In the genomic region with DNA sequence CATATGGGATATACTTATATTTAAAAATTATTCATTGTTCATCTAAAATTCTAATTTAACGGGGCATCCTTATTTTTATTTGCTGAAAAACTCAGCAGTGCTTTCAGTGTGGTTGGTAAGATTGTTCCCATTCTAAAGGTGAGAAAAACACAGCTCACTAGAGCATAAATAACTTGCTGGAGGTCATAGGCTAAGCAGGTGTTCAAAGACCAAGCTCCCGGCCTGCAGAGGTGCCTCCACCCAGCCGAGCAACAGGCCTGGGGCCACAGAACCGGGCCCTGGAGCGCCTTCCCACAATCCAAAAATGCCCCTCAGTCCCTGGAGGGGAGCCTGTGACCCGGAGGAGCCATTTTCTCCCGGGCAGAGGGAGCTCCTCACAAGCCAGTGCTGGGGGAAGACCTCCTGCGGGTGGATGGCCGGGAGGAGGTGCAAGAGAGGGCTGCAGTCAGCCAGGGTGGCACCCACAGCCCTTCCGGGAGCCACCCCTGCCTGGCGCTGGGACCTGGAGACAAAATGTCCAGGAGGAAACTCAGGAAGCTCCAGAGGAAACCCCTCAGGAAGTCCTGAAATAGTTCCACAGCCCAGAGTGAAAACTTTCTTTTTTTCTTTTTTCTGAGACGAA, we compare ENCODE assay signal across 1 cellular context.
TF ChIP-seq lines count a peak whose summit lies in the region.

No MANE protein-coding gene starts in this region.

TF ChIP-seq in HepG2, 621 proteins besides CTCF, POLR2A, EP300 and RAD21:
- TF ChIP-seq CHD4 (IDR thresholded peaks at IDR 0.05; ENCODE audit: borderline replicate concordance, low read length) (no peak), ZNF879 (CRISPR knock-in tag; IDR thresholded peaks at IDR 0.05) (no peak), ZNF296 (CRISPR knock-in tag; conservative IDR thresholded peaks at IDR 0.05) (no peak), TEAD3 (CRISPR knock-in tag; optimal IDR thresholded peaks at IDR 0.05; ENCODE audit: borderline replicate concordance) (no peak), CREB1 (IDR thresholded peaks at IDR 0.05) (no peak), CREB1 (CRISPR knock-in tag; IDR thresholded peaks at IDR 0.05) (no peak), WIZ (CRISPR knock-in tag; IDR thresholded peaks at IDR 0.05) (no peak), ATAD3A (CRISPR knock-in tag; IDR thresholded peaks at IDR 0.05) (no peak), SIX1 (CRISPR knock-in tag; IDR thresholded peaks at IDR 0.05; ENCODE audit: borderline replicate concordance) (no peak), ZNF331 (CRISPR knock-in tag; IDR thresholded peaks at IDR 0.05) (no peak), TP53 (CRISPR knock-in tag; conservative IDR thresholded peaks at IDR 0.05) (no peak), ZBTB7B (CRISPR knock-in tag; IDR thresholded peaks at IDR 0.05) (no peak), ZNF350 (CRISPR knock-in tag; IDR thresholded peaks at IDR 0.05; ENCODE audit: borderline replicate concordance, low read depth) (no peak)
